10 cellular contexts compared by ENCODE assay signal in genomic region chr3:69700949-69701348, GRCh38. TPM values are rescaled to one million over a fixed set of nuclear protein-coding genes. Genes with fewer than 3 reads are reported as not detected.
"Had no signal": no experiment of that assay in that cellular context is flagged by ENCODE, and none has a peak within 500 bp of the region (broad histone marks: within the 10 kb centered on the region; RNA-seq: fewer than 3 reads in every experiment).

No MANE protein-coding gene starts in this region.

- H3K36me3 Mint-ChIP-seq: IgD-negative memory B cell had no signal

- H3K4me3 Mint-ChIP-seq: IgD-negative memory B cell had no signal

- H3K27ac Mint-ChIP-seq: IgD-negative memory B cell had no signal

- H3K4me2 ChIP-seq: KMS-11 had no signal

- H3K4me3 ChIP-seq: K562 had no signal

- H3K9ac ChIP-seq: KMS-11 had no signal

- H3K27ac ChIP-seq: HL-60, KMS-11 had no signal

- FAIRE-seq: HTR-8/SVneo, K562 had no signal

- DNase-seq: IMR-90, Karpas-422, KBM-7, KG1 had no signal

- H3K4me1 Mint-ChIP-seq: IgD-negative memory B cell had no signal

- ATAC-seq: K562 had no signal

RNA-seq across cellular contexts. Expression of gene MITF, which starts 38.3 kb away (rescaled TPM):
- total RNA-seq: HT-29 had no signal
